8 cellular contexts compared by ENCODE assay signal in genomic region chr13:20773194-20774080, GRCh38. TPM values are rescaled to one million over a fixed set of nuclear protein-coding genes. Genes with fewer than 3 reads are reported as not detected.
DNase-seq lines count a peak whose midpoint lies in the region; ATAC-seq and TF ChIP-seq lines count a peak whose summit lies in the region.

A gene with protein sequence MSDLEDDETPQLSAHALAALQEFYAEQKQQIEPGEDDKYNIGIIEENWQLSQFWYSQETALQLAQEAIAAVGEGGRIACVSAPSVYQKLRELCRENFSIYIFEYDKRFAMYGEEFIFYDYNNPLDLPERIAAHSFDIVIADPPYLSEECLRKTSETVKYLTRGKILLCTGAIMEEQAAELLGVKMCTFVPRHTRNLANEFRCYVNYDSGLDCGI (minus strand): TSS chr13:20773961. CDS start chr13:20757598, 16,363 bp downstream.

- H3K4me1 Mint-ChIP-seq in IgD-negative memory B cell: peaks cover 9 to 23% (median 18%) of the 10 kb centered on the region in 3 donors

- ATAC-seq in GM21529 (IDR thresholded peaks at IDR 0.05; ENCODE audit: unreplicated experiment): peak; percentile 90

- peak within 1 kb of the TSS; percentile 74 to 99 (median 97) for H3K27ac Mint-ChIP-seq in IgD-negative memory B cell

- no peak for TF ChIP-seq CTCF in epithelial cell of proximal tubule (conservative IDR thresholded peaks at IDR 0.05; ENCODE audit: low read depth, low read length)

- peak within 1 kb of the TSS; percentile 64 for H3K4me3 ChIP-seq in epithelial cell of proximal tubule (ENCODE audit: low read depth, low read length)

- H3K27me3 Mint-ChIP-seq in IgD-negative memory B cell: no peaks in the 10 kb centered on the region

- DNase-seq in DMS114 treated with DMSO at 0.1 percent for 48 hours (lab: John Stamatoyannopoulos, UW; ENCODE audit: unreplicated experiment) (peak; percentile 68), OCI-M1 (lab: John Stamatoyannopoulos, UW) (peak; percentile 93), activated T-cell treated with anti-CD3 and anti-CD28 coated beads for 48 hours (ENCODE audit: low read depth) (peak; percentile 94), epithelial cell of proximal tubule (ENCODE audit: low read depth) (peak; percentile 29), mucosa of gallbladder (ENCODE audit: low spot score) (peak; percentile 94)
- peak; percentile 92 for DNase-seq in stimulated activated CD8-positive, alpha-beta memory T cell treated with anti-CD3 and anti-CD28 coated beads, Interleukin-4, amount 100 ng/mL, for 24 hours (ENCODE audit: low read depth)

- H3K4me3 Mint-ChIP-seq in IgD-negative memory B cell: peak within 1 kb of the TSS; percentile 89 to 99 (median 97)

- peaks cover 8% of the 10 kb centered on the region for H3K36me3 Mint-ChIP-seq in IgD-negative memory B cell

- H3K9me3 Mint-ChIP-seq in IgD-negative memory B cell: peaks cover 0 to 10% (median 0%) of the 10 kb centered on the region in 3 donors

RNA-seq across cellular contexts. Expression of the gene that starts here (rescaled TPM):
- polyA plus RNA-seq in IgD-negative memory B cell: 10.5 TPM
- total RNA-seq in epithelial cell of proximal tubule: 14.6 and 16.0 TPM in 2 replicates
- total RNA-seq in mucosa of gallbladder: 6.5 TPM

Comparison
In these comparisons a context has a peak if more than half of its experiments do, and no peak if none do; other contexts are left out.
1. Peak in every context shown above with its lines: DNase-seq, ATAC-seq and H3K4me3 ChIP-seq.
2. DNase-seq: peak in every context shown above with its lines; median percentile 94 in activated T-cell treated with anti-CD3 and anti-CD28 coated beads for 48 hours; 94 in mucosa of gallbladder; 93 in OCI-M1; 92 in stimulated activated CD8-positive, alpha-beta memory T cell treated with anti-CD3 and anti-CD28 coated beads, Interleukin-4, amount 100 ng/mL, for 24 hours; 68 in DMS114 treated with DMSO at 0.1 percent for 48 hours; 29 in epithelial cell of proximal tubule.